14 cellular contexts compared by ENCODE assay signal in genomic region chr11:6431861-6432260, GRCh38. TPM values are rescaled to one million over a fixed set of nuclear protein-coding genes. Genes with fewer than 3 reads are reported as not detected.
DNase-seq lines count a peak whose midpoint lies in the region; ATAC-seq and TF ChIP-seq lines count a peak whose summit lies in the region.
"Had no signal": no experiment of that assay in that cellular context is flagged by ENCODE, and none has a peak within 500 bp of the region (broad histone marks: within the 10 kb centered on the region; RNA-seq: fewer than 3 reads in every experiment).

No MANE protein-coding gene starts in this region.

- H3K36me3 ChIP-seq in IMR-90 (ENCODE audit: control insufficient read depth, insufficient read depth, low read length) (no peaks in the 10 kb centered on the region), lower lobe of right lung (no peaks in the 10 kb centered on the region)

- no peak overlapping the region for H4K5ac ChIP-seq in IMR-90 (ENCODE audit: low read depth, low read length)

- CTCF ChIA-PET in IMR-90 (lab: Yijun Ruan, JAX), result interaction anchor here (1.0 kb wide), 1 partner anchor 53 kb away, joined by 4 read pairs; no protein-coding TSS in a partner anchor

- no peak overlapping the region for H3K14ac ChIP-seq in IMR-90 (replicated peaks; ENCODE audit: low read depth, low read length)

- H3K4me3 ChIP-seq in IMR-90 (ENCODE audit: insufficient read depth, low read depth, low read length) (no peak overlapping the region), astrocyte of the cerebellum (ENCODE audit: low read depth, low read length) (no peak overlapping the region), lower lobe of right lung (no peak overlapping the region)
- H3K4me3 ChIP-seq: K562 had no signal

- no peak overlapping the region for H4K8ac ChIP-seq in IMR-90 (ENCODE audit: low read depth in 2 of 2, low read length in 2 of 2)

- intact Hi-C loops in IMR-90 (cut with micrococcal nuclease) (no loop called here), lower lobe of right lung (cut with DNase I) (no loop called here)

- H3K23ac ChIP-seq in IMR-90 (ENCODE audit: low read depth, low read length), result no peak overlapping the region

- no peak overlapping the region for H3K4me2 ChIP-seq in IMR-90 (ENCODE audit: low read depth, low read length)

- no peaks in the 10 kb centered on the region for H3K27me3 ChIP-seq in IMR-90 (ENCODE audit: control insufficient read depth, insufficient read depth, low read length)
- H3K27me3 ChIP-seq in lower lobe of right lung (ENCODE audit: low read depth), result no peaks in the 10 kb centered on the region

- no peak overlapping the region for H2BK15ac ChIP-seq in IMR-90 (ENCODE audit: low read depth, low read length)

- H3K27ac ChIP-seq in IMR-90 (ENCODE audit: insufficient read depth, low read length) (no peak overlapping the region), lower lobe of right lung (no peak overlapping the region)

- no peaks in the 10 kb centered on the region for H3K79me1 ChIP-seq in IMR-90 (ENCODE audit: low read depth in 1 of 2, low read length in 2 of 2)

- no peak for TF ChIP-seq POLR2A in IMR-90 (IDR thresholded peaks at IDR 0.05; ENCODE audit: low read depth, low read length)

- in situ Hi-C loops in IMR-90 (cut with MboI; ENCODE audit: low sequenced_read_pairs), result no loop called here
- in situ Hi-C loops in astrocyte of the cerebellum (cut with HindIII; ENCODE audit: low sequenced_read_pairs), result no loop called here

- H3K4me1 ChIP-seq in IMR-90 (ENCODE audit: control insufficient read depth, insufficient read depth, low read length) (no peaks in the 10 kb centered on the region), lower lobe of right lung (no peaks in the 10 kb centered on the region)

- no TSS peak for BruUV-seq in IMR-90 (replicated peaks; lab: Mats Ljungman, UMichigan)

- ATAC-seq in IMR-90 (ENCODE audit: low read depth) (peak; percentile 64; the same call in 1 of the 2 replicates), lower lobe of right lung (peak; percentile 18 to 42)
- ATAC-seq: K562, left colon had no signal

- TF ChIP-seq CTCF in IMR-90 (conservative IDR thresholded peaks at IDR 0.05; ENCODE audit: low read depth, low read length), result no peak
- no peak for TF ChIP-seq CTCF in astrocyte of the cerebellum (IDR thresholded peaks at IDR 0.05; ENCODE audit: low read depth, low read length, missing control alignments)
- TF ChIP-seq CTCF in lower lobe of right lung (IDR thresholded peaks at IDR 0.05), result no peak

- no peaks in the 10 kb centered on the region for H3K9me3 ChIP-seq in IMR-90 (ENCODE audit: control insufficient read depth, insufficient read depth, low read length)
- H3K9me3 ChIP-seq in lower lobe of right lung, result no peaks in the 10 kb centered on the region

- no peak overlapping the region for H2AK5ac ChIP-seq in IMR-90 (ENCODE audit: low read depth, low read length)

- no peak overlapping the region for H2BK20ac ChIP-seq in IMR-90 (ENCODE audit: low read depth, low read length)

- H2BK120ac ChIP-seq in IMR-90 (ENCODE audit: low read depth, low read length), result no peak overlapping the region

- H2BK5ac ChIP-seq in IMR-90 (ENCODE audit: low read depth, low read length, poor library complexity, severe bottlenecking), result no peak overlapping the region

- POLR2A ChIA-PET in IMR-90 (lab: Charles Lee; ENCODE audit: unreplicated experiment), result no interaction called here

- no peak for TF ChIP-seq RAD21 in IMR-90 (IDR thresholded peaks at IDR 0.05; ENCODE audit: low read length)

- WGBS in IMR-90 (ENCODE audit: extremely low coverage in 2 of 2, insufficient read length in 1 of 2), 2 experiments, result no CpG with 5 or more reads among the region's 3 CpGs

- DNase-seq in AG20443 (ENCODE audit: low spot score) (peak; percentile 76), IMR-90 (peak; percentile 65), astrocyte of the cerebellum (ENCODE audit: low read depth) (peak; percentile 24), lower lobe of right lung (no peak), NCI-H2081 treated with DMSO at 0.1 percent for 48 hours (lab: John Stamatoyannopoulos, UW) (no peak), NCI-H2107 (lab: John Stamatoyannopoulos, UW) (no peak), NCI-H446 treated with DMSO at 0.1 percent for 48 hours (lab: John Stamatoyannopoulos, UW) (no peak)
- DNase-seq in activated T-cell treated with anti-CD3 and anti-CD28 coated beads, Interleukin-2, amount 50 U/mL, for 1 hour, result no peak
- DNase-seq: activated CD4-positive, alpha-beta T cell treated with anti-CD3 and anti-CD28 coated beads, Interleukin-2, amount 50 U/mL, for 1 hour; activated effector memory CD4-positive, alpha-beta T cell treated with anti-CD3 and anti-CD28 coated beads, Interleukin-2, amount 50 U/mL, for 16 hours; left colon; NCI-H2029 had no signal

- H3K9me1 ChIP-seq in IMR-90 (ENCODE audit: insufficient read depth, low read length), result no peaks in the 10 kb centered on the region

- H3K18ac ChIP-seq in IMR-90 (ENCODE audit: low read depth, low read length), result no peak overlapping the region

- H2AFZ ChIP-seq in IMR-90 (replicated peaks; ENCODE audit: low read length, poor library complexity), result no peak overlapping the region

- dilution Hi-C loops in IMR-90 (cut with HindIII; ENCODE audit: low sequenced_read_pairs, unreplicated experiment), result no loop called here

- no peaks in the 10 kb centered on the region for H4K20me1 ChIP-seq in IMR-90 (ENCODE audit: insufficient read depth, low read length)

- H4K91ac ChIP-seq in IMR-90 (ENCODE audit: insufficient read depth, low read depth, low read length), result no peak overlapping the region

- H3K56ac ChIP-seq in IMR-90 (ENCODE audit: extremely low read depth, insufficient read depth, low read length), result no peak overlapping the region

- H3K4ac ChIP-seq in IMR-90 (ENCODE audit: low read depth, low read length), result no peak overlapping the region

- H3K9ac ChIP-seq in IMR-90 (ENCODE audit: low read depth, low read length), result no peak overlapping the region

- no peak overlapping the region for H2AK9ac ChIP-seq in IMR-90 (replicated peaks; ENCODE audit: low read depth, low read length, poor library complexity)

TF ChIP-seq in IMR-90, 13 proteins besides CTCF, POLR2A, EP300 and RAD21:
- TF ChIP-seq, protein P1, sequence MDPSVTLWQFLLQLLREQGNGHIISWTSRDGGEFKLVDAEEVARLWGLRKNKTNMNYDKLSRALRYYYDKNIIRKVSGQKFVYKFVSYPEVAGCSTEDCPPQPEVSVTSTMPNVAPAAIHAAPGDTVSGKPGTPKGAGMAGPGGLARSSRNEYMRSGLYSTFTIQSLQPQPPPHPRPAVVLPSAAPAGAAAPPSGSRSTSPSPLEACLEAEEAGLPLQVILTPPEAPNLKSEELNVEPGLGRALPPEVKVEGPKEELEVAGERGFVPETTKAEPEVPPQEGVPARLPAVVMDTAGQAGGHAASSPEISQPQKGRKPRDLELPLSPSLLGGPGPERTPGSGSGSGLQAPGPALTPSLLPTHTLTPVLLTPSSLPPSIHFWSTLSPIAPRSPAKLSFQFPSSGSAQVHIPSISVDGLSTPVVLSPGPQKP (IDR thresholded peaks at IDR 0.05; ENCODE audit: borderline replicate concordance, low read depth, low read length), result no peak
- TF ChIP-seq CHD1 (IDR thresholded peaks at IDR 0.05; ENCODE audit: low read depth, low read length), result no peak
- TF ChIP-seq FOS (IDR thresholded peaks at IDR 0.05; ENCODE audit: low read depth, low read length), result no peak
- TF ChIP-seq MAZ (IDR thresholded peaks at IDR 0.05; ENCODE audit: borderline replicate concordance, low read depth, low read length), result no peak
- TF ChIP-seq, protein P2, sequence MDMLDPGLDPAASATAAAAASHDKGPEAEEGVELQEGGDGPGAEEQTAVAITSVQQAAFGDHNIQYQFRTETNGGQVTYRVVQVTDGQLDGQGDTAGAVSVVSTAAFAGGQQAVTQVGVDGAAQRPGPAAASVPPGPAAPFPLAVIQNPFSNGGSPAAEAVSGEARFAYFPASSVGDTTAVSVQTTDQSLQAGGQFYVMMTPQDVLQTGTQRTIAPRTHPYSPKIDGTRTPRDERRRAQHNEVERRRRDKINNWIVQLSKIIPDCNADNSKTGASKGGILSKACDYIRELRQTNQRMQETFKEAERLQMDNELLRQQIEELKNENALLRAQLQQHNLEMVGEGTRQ (IDR thresholded peaks at IDR 0.05; ENCODE audit: low read depth, low read length), result no peak
- no peak for TF ChIP-seq SMC3 (IDR thresholded peaks at IDR 0.05; ENCODE audit: low read depth, low read length)
- no peak for TF ChIP-seq MXI1 (IDR thresholded peaks at IDR 0.05; ENCODE audit: borderline replicate concordance, low read depth, low read length)
- no peak for TF ChIP-seq NFE2L2 (IDR thresholded peaks at IDR 0.05; ENCODE audit: low read depth, low read length)

RNA-seq across cellular contexts. Expression of gene HPX, which starts 8.9 kb away (rescaled TPM):
- total RNA-seq in IMR-90 (2012; rRNA removed) (0.36 and 0.56 TPM in 2 replicates), lower lobe of right lung (1.7 TPM)
- 1.4 and 1.5 TPM in 2 replicates for polyA plus RNA-seq in IMR-90 (2012; rRNA removed)
- 0.03 and 0.24 TPM in 2 replicates for polyA plus RNA-seq in IMR-90 (2012; cell fraction: cytosol; rRNA removed)
- 22.7 and 24.0 TPM in 2 replicates for polyA plus RNA-seq in IMR-90 (2012; cell fraction: nucleus; rRNA removed; ENCODE audit: low replicate concordance)
- polyA plus RNA-seq: CD14-positive monocyte had no signal

RNA-seq across cellular contexts. Expression of gene APBB1, which starts 13.0 kb away (rescaled TPM):
- total RNA-seq in IMR-90 (2012; rRNA removed), result 39.4 and 40.3 TPM in 2 replicates
- 44.1 and 45.7 TPM in 2 replicates for polyA plus RNA-seq in IMR-90 (2012; rRNA removed)
- 69.6 and 72.4 TPM in 2 replicates for polyA plus RNA-seq in IMR-90 (2012; cell fraction: cytosol; rRNA removed)
- polyA plus RNA-seq in IMR-90 (2012; cell fraction: nucleus; rRNA removed; ENCODE audit: low replicate concordance), result 59.1 and 98.6 TPM in 2 replicates
- total RNA-seq in lower lobe of right lung, result 37.2 TPM

RNA-seq across cellular contexts. Expression of gene SMPD1, which starts 41.6 kb away (rescaled TPM):
- total RNA-seq in IMR-90 (2012; rRNA removed) (17.5 and 19.5 TPM in 2 replicates), lower lobe of right lung (39.7 TPM)
- polyA plus RNA-seq in IMR-90 (2012; rRNA removed), result 108 and 118 TPM in 2 replicates
- 114 and 118 TPM in 2 replicates for polyA plus RNA-seq in IMR-90 (2012; cell fraction: cytosol; rRNA removed)
- polyA plus RNA-seq in IMR-90 (2012; cell fraction: nucleus; rRNA removed; ENCODE audit: low replicate concordance), result 64.5 and 79.4 TPM in 2 replicates

RNA-seq across cellular contexts. Expression of gene TRIM3, which starts 41.9 kb away (rescaled TPM):
- total RNA-seq in IMR-90 (2012; rRNA removed) (13.8 and 14.2 TPM in 2 replicates), lower lobe of right lung (18.9 TPM)
- polyA plus RNA-seq in IMR-90 (2012; rRNA removed), result 22.3 and 23.7 TPM in 2 replicates
- 12.9 and 15.6 TPM in 2 replicates for polyA plus RNA-seq in IMR-90 (2012; cell fraction: cytosol; rRNA removed)
- 112 and 171 TPM in 2 replicates for polyA plus RNA-seq in IMR-90 (2012; cell fraction: nucleus; rRNA removed; ENCODE audit: low replicate concordance)

RNA-seq across cellular contexts. Expression of gene ARFIP2, which starts 49.3 kb away (rescaled TPM):
- total RNA-seq in IMR-90 (2012; rRNA removed) (76.7 and 84.4 TPM in 2 replicates), lower lobe of right lung (38.8 TPM)
- 91.9 and 93.9 TPM in 2 replicates for polyA plus RNA-seq in IMR-90 (2012; rRNA removed)
- 77.7 and 88.8 TPM in 2 replicates for polyA plus RNA-seq in IMR-90 (2012; cell fraction: cytosol; rRNA removed)
- 232 and 369 TPM in 2 replicates for polyA plus RNA-seq in IMR-90 (2012; cell fraction: nucleus; rRNA removed; ENCODE audit: low replicate concordance)

Comparison
In these comparisons a context has a peak if more than half of its experiments do, and no peak if none do; other contexts are left out.
1. DNase-seq: peak in AG20443 (single experiment), IMR-90 (single experiment) and astrocyte of the cerebellum (single experiment); none in lower lobe of right lung (single experiment), NCI-H2081 treated with DMSO at 0.1 percent for 48 hours (single experiment), NCI-H2107 (single experiment), NCI-H446 treated with DMSO at 0.1 percent for 48 hours (single experiment) and activated T-cell treated with anti-CD3 and anti-CD28 coated beads, Interleukin-2, amount 50 U/mL, for 1 hour (single experiment).